Comparison of ENCODE assay signal across 38 cellular contexts in genomic region chr9:122786338-122786737, GRCh38. TPM values are rescaled to one million over a fixed set of nuclear protein-coding genes. Genes with fewer than 3 reads are reported as not detected.
"Had no signal": no experiment of that assay in that cellular context is flagged by ENCODE, and none has a peak within 500 bp of the region (broad histone marks: within the 10 kb centered on the region; RNA-seq: fewer than 3 reads in every experiment).

No MANE protein-coding gene starts in this region.

- H3K27ac Mint-ChIP-seq: activated CD4-positive, alpha-beta memory T cell treated with anti-CD3 and anti-CD28 coated beads, Interleukin-2, amount 10 ng/mL, durations not matched to agents 7 days and 5 days; activated CD4-positive, alpha-beta T cell treated with anti-CD3 and anti-CD28 coated beads for 36 hours; activated CD8-positive, alpha-beta memory T cell treated with anti-CD3 and anti-CD28 coated beads, Interleukin-2, amount 10 ng/mL, durations not matched to agents 7 days and 5 days; activated CD8-positive, alpha-beta T cell treated with anti-CD3 and anti-CD28 coated beads, Interleukin-2, amount 10 ng/mL, durations not matched to agents 7 days and 5 days; activated naive CD4-positive, alpha-beta T cell treated with anti-CD3 and anti-CD28 coated beads, Interleukin-2, amount 10 ng/mL, durations not matched to agents 7 days and 5 days; activated naive CD4-positive, alpha-beta T cell treated with anti-CD3 and anti-CD28 coated beads, Interleukin-2, amount 50 U/mL, for 24 hours; activated naive CD8-positive, alpha-beta T cell; activated naive CD8-positive, alpha-beta T cell treated with anti-CD3 and anti-CD28 coated beads, Interleukin-2, amount 10 ng/mL, durations not matched to agents 7 days and 5 days; activated naive CD8-positive, alpha-beta T cell treated with anti-CD3 and anti-CD28 coated beads, Interleukin-2, amount 50 U/mL, for 24 hours; activated T-cell treated with anti-CD3 and anti-CD28 coated beads, Interleukin-2, amount 50 U/mL, for 24 hours; activated T-helper 2 cell treated with anti-CD3 and anti-CD28 coated beads, Interferon-gamma antibody, Interleukin-2, Interleukin-4, amounts not matched to agents 10 μg/mL and 5 μg/mL and 100 μg/mL, durations not matched to agents 14 hours and 24 hours and 36 hours; brain; T-helper 1 cell treated with Interleukin-12 subunit alpha and Interleukin-12 subunit beta and Interleukin-4 antibody, amounts not matched to agents 30 μg/mL and 1 μg/mL, for 36 hours; T-helper 2 cell treated with Interferon-gamma antibody and Interleukin-4, amounts not matched to agents 5 μg/mL and 100 μg/mL, for 36 hours; WTC11 had no signal

- ATAC-seq: activated CD4-positive, alpha-beta T cell treated with anti-CD3 and anti-CD28 coated beads for 36 hours; activated CD4-positive, CD25-positive, alpha-beta regulatory T cell treated with anti-CD3 and anti-CD28 coated beads, Interleukin-2, amount 50 U/mL, for 24 hours; activated CD8-positive, alpha-beta memory T cell treated with anti-CD3 and anti-CD28 coated beads, Interleukin-2, amount 10 ng/mL, durations not matched to agents 7 days and 5 days; activated CD8-positive, alpha-beta T cell treated with anti-CD3 and anti-CD28 coated beads, Interleukin-2, amount 10 ng/mL, durations not matched to agents 7 days and 5 days; activated naive CD8-positive, alpha-beta T cell treated with anti-CD3 and anti-CD28 coated beads, Interleukin-2, amount 50 U/mL, for 24 hours; WTC11 had no signal

- H3K9me3 Mint-ChIP-seq: activated CD4-positive, alpha-beta memory T cell treated with anti-CD3 and anti-CD28 coated beads, Interleukin-2, amount 10 ng/mL, durations not matched to agents 7 days and 5 days; activated naive CD4-positive, alpha-beta T cell treated with anti-CD3 and anti-CD28 coated beads, Interleukin-2, amount 10 ng/mL, durations not matched to agents 7 days and 5 days; activated naive CD4-positive, alpha-beta T cell treated with anti-CD3 and anti-CD28 coated beads, Interleukin-2, amount 50 U/mL, for 24 hours; activated naive CD8-positive, alpha-beta T cell treated with anti-CD3 and anti-CD28 coated beads, Interleukin-2, amount 10 ng/mL, durations not matched to agents 7 days and 5 days; activated naive CD8-positive, alpha-beta T cell treated with anti-CD3 and anti-CD28 coated beads, Interleukin-2, amount 50 U/mL, for 24 hours; activated T-cell treated with anti-CD3 and anti-CD28 coated beads, Interleukin-2, amount 50 U/mL, for 24 hours; activated T-helper 2 cell treated with anti-CD3 and anti-CD28 coated beads, Interferon-gamma antibody, Interleukin-2, Interleukin-4, amounts not matched to agents 10 μg/mL and 5 μg/mL and 100 μg/mL, durations not matched to agents 14 hours and 24 hours and 36 hours; brain; central memory CD8-positive, alpha-beta T cell; T-helper 1 cell treated with Interleukin-12 subunit alpha and Interleukin-12 subunit beta and Interleukin-4 antibody, amounts not matched to agents 30 μg/mL and 1 μg/mL, for 36 hours; T-helper 2 cell treated with Interferon-gamma antibody and Interleukin-4, amounts not matched to agents 5 μg/mL and 100 μg/mL, for 36 hours had no signal

- H3K27me3 Mint-ChIP-seq: activated CD4-positive, alpha-beta memory T cell treated with anti-CD3 and anti-CD28 coated beads, Interleukin-2, amount 10 ng/mL, durations not matched to agents 7 days and 5 days; activated CD4-positive, alpha-beta T cell treated with anti-CD3 and anti-CD28 coated beads for 36 hours; activated CD8-positive, alpha-beta memory T cell treated with anti-CD3 and anti-CD28 coated beads, Interleukin-2, amount 10 ng/mL, durations not matched to agents 7 days and 5 days; activated naive CD4-positive, alpha-beta T cell treated with anti-CD3 and anti-CD28 coated beads, Interleukin-2, amount 10 ng/mL, durations not matched to agents 7 days and 5 days; activated naive CD4-positive, alpha-beta T cell treated with anti-CD3 and anti-CD28 coated beads, Interleukin-2, amount 50 U/mL, for 24 hours; activated naive CD8-positive, alpha-beta T cell; activated naive CD8-positive, alpha-beta T cell treated with anti-CD3 and anti-CD28 coated beads, Interleukin-2, amount 10 ng/mL, durations not matched to agents 7 days and 5 days; activated naive CD8-positive, alpha-beta T cell treated with anti-CD3 and anti-CD28 coated beads, Interleukin-2, amount 50 U/mL, for 24 hours; activated T-cell treated with anti-CD3 and anti-CD28 coated beads, Interleukin-2, amount 50 U/mL, for 24 hours; central memory CD8-positive, alpha-beta T cell had no signal

- H3K27ac ChIP-seq: ascending aorta, cardiac muscle cell, WERI-Rb-1 had no signal

- H3K36me3 Mint-ChIP-seq: activated CD8-positive, alpha-beta memory T cell treated with anti-CD3 and anti-CD28 coated beads, Interleukin-2, amount 10 ng/mL, durations not matched to agents 7 days and 5 days; activated naive CD4-positive, alpha-beta T cell treated with anti-CD3 and anti-CD28 coated beads, Interleukin-2, amount 10 ng/mL, durations not matched to agents 7 days and 5 days; activated naive CD4-positive, alpha-beta T cell treated with anti-CD3 and anti-CD28 coated beads, Interleukin-2, amount 50 U/mL, for 24 hours; activated naive CD8-positive, alpha-beta T cell treated with anti-CD3 and anti-CD28 coated beads, Interleukin-2, amount 10 ng/mL, durations not matched to agents 7 days and 5 days; brain had no signal

- H3K27me3 ChIP-seq: ascending aorta, cardiac muscle cell had no signal

- H3K4me1 ChIP-seq: ascending aorta had no signal

- DNase-seq: activated CD4-positive, alpha-beta memory T cell treated with anti-CD3 and anti-CD28 coated beads, Interleukin-2, amount 10 ng/mL, durations not matched to agents 7 days and 5 days; activated CD4-positive, alpha-beta T cell treated with anti-CD3 and anti-CD28 coated beads for 1 hour; activated CD4-positive, alpha-beta T cell treated with anti-CD3 and anti-CD28 coated beads for 36 hours; activated CD4-positive, alpha-beta T cell treated with anti-CD3 and anti-CD28 coated beads for 48 hours; activated CD4-positive, alpha-beta T cell treated with anti-CD3 and anti-CD28 coated beads, Interleukin-2, amount 50 U/mL, for 48 hours; activated CD4-positive, CD25-positive, alpha-beta regulatory T cell; activated CD8-positive, alpha-beta memory T cell treated with anti-CD3 and anti-CD28 coated beads for 24 hours; activated CD8-positive, alpha-beta memory T cell treated with anti-CD3 and anti-CD28 coated beads, Interleukin-2, amount 10 ng/mL, durations not matched to agents 7 days and 5 days; activated CD8-positive, alpha-beta memory T cell treated with anti-CD3 and anti-CD28 coated beads, Interleukin-2, amount 50 U/mL, for 48 hours; activated CD8-positive, alpha-beta T cell treated with anti-CD3 and anti-CD28 coated beads, Interleukin-2, amount 10 ng/mL, durations not matched to agents 7 days and 5 days; activated effector memory CD4-positive, alpha-beta T cell treated with Interleukin-2 at 50 U/mL for 16 hours; activated gamma-delta T cell; activated naive CD4-positive, alpha-beta T cell treated with anti-CD3 and anti-CD28 coated beads, Interleukin-2, amount 10 ng/mL, durations not matched to agents 7 days and 5 days; activated naive CD4-positive, alpha-beta T cell treated with Interleukin-2 at 50 U/mL for 16 hours; activated naive CD8-positive, alpha-beta T cell treated with anti-CD3 and anti-CD28 coated beads, Interleukin-2, amount 10 ng/mL, durations not matched to agents 7 days and 5 days; activated naive CD8-positive, alpha-beta T cell treated with anti-CD3 and anti-CD28 coated beads, Interleukin-2, amount 50 U/mL, for 24 hours; activated T-cell treated with anti-CD3 and anti-CD28 coated beads, Interleukin-2, amount 50 U/mL, for 24 hours; activated T-cell treated with anti-CD3 and anti-CD28 coated beads, Interleukin-2, amount 50 U/mL, for 48 hours; amygdala; anterior cingulate cortex; caudate nucleus; cerebellar nuclear complex; T-helper 2 cell; T-helper 9 cell; WERI-Rb-1 had no signal

- H3K4me3 ChIP-seq: ascending aorta, cardiac muscle cell had no signal

- H3K36me3 ChIP-seq: ascending aorta, cardiac muscle cell, WERI-Rb-1 had no signal

- H3K4me3 Mint-ChIP-seq: activated CD4-positive, alpha-beta memory T cell treated with anti-CD3 and anti-CD28 coated beads, Interleukin-2, amount 10 ng/mL, durations not matched to agents 7 days and 5 days; activated CD4-positive, alpha-beta T cell treated with anti-CD3 and anti-CD28 coated beads for 36 hours; activated CD8-positive, alpha-beta memory T cell treated with anti-CD3 and anti-CD28 coated beads, Interleukin-2, amount 10 ng/mL, durations not matched to agents 7 days and 5 days; activated CD8-positive, alpha-beta T cell treated with anti-CD3 and anti-CD28 coated beads, Interleukin-2, amount 10 ng/mL, durations not matched to agents 7 days and 5 days; activated naive CD4-positive, alpha-beta T cell treated with anti-CD3 and anti-CD28 coated beads, Interleukin-2, amount 10 ng/mL, durations not matched to agents 7 days and 5 days; activated naive CD4-positive, alpha-beta T cell treated with anti-CD3 and anti-CD28 coated beads, Interleukin-2, amount 50 U/mL, for 24 hours; activated naive CD8-positive, alpha-beta T cell; activated naive CD8-positive, alpha-beta T cell treated with anti-CD3 and anti-CD28 coated beads, Interleukin-2, amount 10 ng/mL, durations not matched to agents 7 days and 5 days; activated naive CD8-positive, alpha-beta T cell treated with anti-CD3 and anti-CD28 coated beads, Interleukin-2, amount 50 U/mL, for 24 hours; activated T-cell treated with anti-CD3 and anti-CD28 coated beads, Interleukin-2, amount 50 U/mL, for 24 hours; brain; central memory CD8-positive, alpha-beta T cell; T-helper 1 cell treated with Interleukin-12 subunit alpha and Interleukin-12 subunit beta and Interleukin-4 antibody, amounts not matched to agents 30 μg/mL and 1 μg/mL, for 36 hours; T-helper 2 cell treated with Interferon-gamma antibody and Interleukin-4, amounts not matched to agents 5 μg/mL and 100 μg/mL, for 36 hours; WTC11 had no signal

- H3K4me1 Mint-ChIP-seq: activated CD4-positive, alpha-beta memory T cell treated with anti-CD3 and anti-CD28 coated beads, Interleukin-2, amount 10 ng/mL, durations not matched to agents 7 days and 5 days; activated CD4-positive, alpha-beta T cell treated with anti-CD3 and anti-CD28 coated beads for 36 hours; activated CD8-positive, alpha-beta memory T cell treated with anti-CD3 and anti-CD28 coated beads, Interleukin-2, amount 10 ng/mL, durations not matched to agents 7 days and 5 days; activated naive CD4-positive, alpha-beta T cell treated with anti-CD3 and anti-CD28 coated beads, Interleukin-2, amount 10 ng/mL, durations not matched to agents 7 days and 5 days; activated naive CD4-positive, alpha-beta T cell treated with anti-CD3 and anti-CD28 coated beads, Interleukin-2, amount 50 U/mL, for 24 hours; activated naive CD8-positive, alpha-beta T cell treated with anti-CD3 and anti-CD28 coated beads, Interleukin-2, amount 10 ng/mL, durations not matched to agents 7 days and 5 days; activated naive CD8-positive, alpha-beta T cell treated with anti-CD3 and anti-CD28 coated beads, Interleukin-2, amount 50 U/mL, for 24 hours; brain; central memory CD8-positive, alpha-beta T cell; WTC11 had no signal

- H3K9me3 ChIP-seq: ascending aorta had no signal

RNA-seq across cellular contexts. Expression of gene OR5C1, which starts 2.4 kb away (rescaled TPM):
- total RNA-seq: activated CD4-positive, alpha-beta memory T cell treated with anti-CD3 and anti-CD28 coated beads, Interleukin-2, amount 10 ng/mL, durations not matched to agents 7 days and 5 days; activated CD4-positive, alpha-beta T cell treated with anti-CD3 and anti-CD28 coated beads for 36 hours; activated CD8-positive, alpha-beta memory T cell treated with anti-CD3 and anti-CD28 coated beads, Interleukin-2, amount 10 ng/mL, durations not matched to agents 7 days and 5 days; activated CD8-positive, alpha-beta T cell treated with anti-CD3 and anti-CD28 coated beads, Interleukin-2, amount 10 ng/mL, durations not matched to agents 7 days and 5 days; activated naive CD8-positive, alpha-beta T cell treated with anti-CD3 and anti-CD28 coated beads, Interleukin-2, amount 10 ng/mL, durations not matched to agents 7 days and 5 days; activated T-helper 2 cell treated with anti-CD3 and anti-CD28 coated beads, Interferon-gamma antibody, Interleukin-2, Interleukin-4, amounts not matched to agents 10 μg/mL and 5 μg/mL and 100 μg/mL, durations not matched to agents 14 hours and 24 hours and 36 hours; ascending aorta; bronchial epithelial cell; cardiac muscle cell; chondrocyte; WTC11 had no signal

RNA-seq across cellular contexts. Expression of gene OR1K1, which starts 13.6 kb away (rescaled TPM):
- total RNA-seq: activated CD4-positive, alpha-beta memory T cell treated with anti-CD3 and anti-CD28 coated beads, Interleukin-2, amount 10 ng/mL, durations not matched to agents 7 days and 5 days; activated CD4-positive, alpha-beta T cell treated with anti-CD3 and anti-CD28 coated beads for 36 hours; activated CD8-positive, alpha-beta memory T cell treated with anti-CD3 and anti-CD28 coated beads, Interleukin-2, amount 10 ng/mL, durations not matched to agents 7 days and 5 days; activated CD8-positive, alpha-beta T cell treated with anti-CD3 and anti-CD28 coated beads, Interleukin-2, amount 10 ng/mL, durations not matched to agents 7 days and 5 days; activated naive CD8-positive, alpha-beta T cell treated with anti-CD3 and anti-CD28 coated beads, Interleukin-2, amount 10 ng/mL, durations not matched to agents 7 days and 5 days; activated T-helper 2 cell treated with anti-CD3 and anti-CD28 coated beads, Interferon-gamma antibody, Interleukin-2, Interleukin-4, amounts not matched to agents 10 μg/mL and 5 μg/mL and 100 μg/mL, durations not matched to agents 14 hours and 24 hours and 36 hours; ascending aorta; bronchial epithelial cell; cardiac muscle cell; chondrocyte; WTC11 had no signal

RNA-seq across cellular contexts. Expression of gene OR1L6, which starts 44.2 kb away (rescaled TPM):
- total RNA-seq: activated CD4-positive, alpha-beta memory T cell treated with anti-CD3 and anti-CD28 coated beads, Interleukin-2, amount 10 ng/mL, durations not matched to agents 7 days and 5 days; activated CD4-positive, alpha-beta T cell treated with anti-CD3 and anti-CD28 coated beads for 36 hours; activated CD8-positive, alpha-beta memory T cell treated with anti-CD3 and anti-CD28 coated beads, Interleukin-2, amount 10 ng/mL, durations not matched to agents 7 days and 5 days; activated CD8-positive, alpha-beta T cell treated with anti-CD3 and anti-CD28 coated beads, Interleukin-2, amount 10 ng/mL, durations not matched to agents 7 days and 5 days; activated naive CD8-positive, alpha-beta T cell treated with anti-CD3 and anti-CD28 coated beads, Interleukin-2, amount 10 ng/mL, durations not matched to agents 7 days and 5 days; activated T-helper 2 cell treated with anti-CD3 and anti-CD28 coated beads, Interferon-gamma antibody, Interleukin-2, Interleukin-4, amounts not matched to agents 10 μg/mL and 5 μg/mL and 100 μg/mL, durations not matched to agents 14 hours and 24 hours and 36 hours; ascending aorta; bronchial epithelial cell; cardiac muscle cell; chondrocyte; WTC11 had no signal
